ENCODE assay signal across 21 cellular contexts in genomic region chr9:129826759-129827158, GRCh38.
"Had no signal": no experiment of that assay in that cellular context is flagged by ENCODE, and none has a peak within 500 bp of the region (broad histone marks: within the 10 kb centered on the region; RNA-seq: fewer than 3 reads in every experiment).

No MANE protein-coding gene starts in this region.

- H3K27ac ChIP-seq: HL-60, KMS-11, RWPE1 had no signal

- ATAC-seq: Panc1, PC-3 had no signal

- FAIRE-seq: HTR-8/SVneo had no signal

- H3K4me2 ChIP-seq: KMS-11, SK-N-SH had no signal

- DNase-seq: Kasumi-1; MM.1S; NCI-H1092 treated with DMSO at 0.1 percent for 48 hours; NCI-H1436; NCI-H187; NCI-H2029; NCI-H2081 treated with DMSO at 0.1 percent for 48 hours; NCI-H345; NCI-H446 treated with DMSO at 0.1 percent for 48 hours; NCI-H510A treated with DMSO at 0.1 percent for 48 hours; NCI-H526; NK-92 treated with Interleukin-12 subunit alpha and Interleukin-12 subunit beta, amount 100 ng/mL, for 24 hours; PC-3; SHP77; SK-N-SH; SW 1271 had no signal

- H3K9me3 ChIP-seq: SK-N-SH had no signal

- H3K9ac ChIP-seq: KMS-11, SK-N-SH had no signal
